1 cellular context compared by ENCODE assay signal in genomic region chr6:31572041-31572911, GRCh38.
TF ChIP-seq lines count a peak whose summit lies in the region.

Gene LTA, plus strand, starts transcription at chr6:31572289. Its CDS starts 454 bp downstream, at chr6:31572743.

TF ChIP-seq in SK-N-SH, 30 proteins besides CTCF, POLR2A, EP300 and RAD21 (continued from another document):
- no peak for TF ChIP-seq SMC3 (IDR thresholded peaks at IDR 0.05; ENCODE audit: low read depth, low read length)
- no peak for TF ChIP-seq TAF1 (IDR thresholded peaks at IDR 0.05; ENCODE audit: borderline replicate concordance, low read depth, low read length)
- no peak for TF ChIP-seq EZH2phosphoT487 (IDR thresholded peaks at IDR 0.05; ENCODE audit: borderline replicate concordance, low read depth)
- TF ChIP-seq NFIC (IDR thresholded peaks at IDR 0.05; ENCODE audit: borderline replicate concordance): no peak
- TF ChIP-seq YY1 (IDR thresholded peaks at IDR 0.05; ENCODE audit: low read depth): no peak
- TF ChIP-seq USF1 (IDR thresholded peaks at IDR 0.05; ENCODE audit: borderline replicate concordance, low read depth): no peak
- no peak for TF ChIP-seq TCF12 (IDR thresholded peaks at IDR 0.05)
- no peak for TF ChIP-seq ELF1 (IDR thresholded peaks at IDR 0.05)
- TF ChIP-seq FOXM1 (IDR thresholded peaks at IDR 0.05; ENCODE audit: low read depth): no peak
- no peak for TF ChIP-seq USF2 (IDR thresholded peaks at IDR 0.05; ENCODE audit: borderline replicate concordance, low read depth, low read length)
- no peak for TF ChIP-seq MAX (IDR thresholded peaks at IDR 0.05; ENCODE audit: low read depth)
- no peak for TF ChIP-seq RFX5 (IDR thresholded peaks at IDR 0.05; ENCODE audit: low read length)
TF ChIP-seq in SK-N-SH: peak in this region for 0.
